Comparison of ENCODE assay signal across 10 cellular contexts in the genomic region with DNA sequence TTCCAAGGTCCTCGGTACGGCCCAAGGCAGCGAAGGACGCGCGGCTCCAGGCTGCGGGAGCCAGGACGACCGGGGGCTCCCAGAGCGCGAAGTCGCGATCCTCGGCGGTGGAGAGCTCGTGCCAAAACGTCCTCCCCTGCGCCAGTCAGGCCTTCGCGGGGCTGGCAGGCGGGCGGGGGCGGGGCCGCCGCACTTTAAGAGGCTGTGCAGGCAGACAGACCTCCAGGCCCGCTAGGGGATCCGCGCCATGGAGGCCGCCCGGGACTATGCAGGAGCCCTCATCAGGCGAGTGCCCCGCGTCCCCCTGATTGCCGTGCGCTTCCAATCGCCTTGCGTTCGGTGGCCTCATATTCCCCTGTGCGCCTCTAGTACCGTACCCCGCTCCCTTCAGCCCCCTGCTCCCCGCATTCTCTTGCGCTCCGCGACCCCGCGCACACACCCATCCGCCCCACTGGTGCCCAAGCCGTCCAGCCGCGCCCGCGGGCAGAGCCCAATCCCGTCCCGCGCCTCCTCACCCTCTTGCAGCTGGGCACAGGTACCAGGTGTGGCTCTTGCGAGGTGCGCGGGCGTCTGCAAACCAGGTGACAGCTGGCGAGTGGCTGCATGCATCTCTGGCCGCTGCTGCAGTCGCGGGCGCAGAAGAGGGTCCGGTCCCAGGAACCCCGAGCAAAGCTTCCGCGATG. TPM values are rescaled to one million over a fixed set of nuclear protein-coding genes. Genes with fewer than 3 reads are reported as not detected.
DNase-seq lines count a peak whose midpoint lies in the region; ATAC-seq and TF ChIP-seq lines count a peak whose summit lies in the region.
"Had no signal": no experiment of that assay in that cellular context is flagged by ENCODE, and none has a peak within 500 bp of the region (broad histone marks: within the 10 kb centered on the region; RNA-seq: fewer than 3 reads in every experiment).

A gene with protein sequence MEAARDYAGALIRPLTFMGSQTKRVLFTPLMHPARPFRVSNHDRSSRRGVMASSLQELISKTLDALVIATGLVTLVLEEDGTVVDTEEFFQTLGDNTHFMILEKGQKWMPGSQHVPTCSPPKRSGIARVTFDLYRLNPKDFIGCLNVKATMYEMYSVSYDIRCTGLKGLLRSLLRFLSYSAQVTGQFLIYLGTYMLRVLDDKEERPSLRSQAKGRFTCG (plus strand): TSS at position 225 of the 683 bp plus-strand sequence. CDS start 23 bp downstream, at position 248.

- H3K36me3 Mint-ChIP-seq in natural killer cell treated with Interleukin-12 subunit alpha and Interleukin-12 subunit beta and Interleukin-15 and Interleukin-18, amount 100 ng/mL, for 72 hours = no peaks in the 10 kb centered on the region
- H3K36me3 Mint-ChIP-seq in natural killer cell = no peaks in the 10 kb centered on the region

- H3K9me3 Mint-ChIP-seq in natural killer cell treated with Interleukin-12 subunit alpha and Interleukin-12 subunit beta and Interleukin-15 and Interleukin-18, amount 100 ng/mL, for 72 hours = no peaks in the 10 kb centered on the region
- H3K9me3 Mint-ChIP-seq in natural killer cell = no peaks in the 10 kb centered on the region

- peaks cover 2% of the 10 kb centered on the region for H3K4me1 ChIP-seq in mucosa of descending colon (ENCODE audit: low read depth)
- no peaks in the 10 kb centered on the region for H3K4me1 ChIP-seq in aorta (ENCODE audit: control insufficient read depth in 1 of 2, insufficient read depth in 2 of 2, low read length in 2 of 2)

- DNase-seq in natural killer cell treated with Interleukin-12 subunit alpha and Interleukin-12 subunit beta and Interleukin-15 and Interleukin-18, amount 100 ng/mL, for 72 hours (ENCODE audit: low spot score) = peak; percentile 56
- DNase-seq in natural killer cell = no peak
- DNase-seq in mucosa of descending colon = no peak
- DNase-seq in aorta = peak in 1 of 2 donors; percentile 58
- DNase-seq in cerebellar cortex (ENCODE audit: low spot score) = no peak
- DNase-seq in AML-193 (lab: John Stamatoyannopoulos, UW) = no peak
- DNase-seq: activated CD4-positive, alpha-beta T cell treated with anti-CD3 and anti-CD28 coated beads, Interleukin-2, amount 50 U/mL, for 1 hour; DMS153 had no signal

- peak in 1 of 2 donors; percentile 28 for ATAC-seq in natural killer cell treated with Interleukin-12 subunit alpha and Interleukin-12 subunit beta and Interleukin-15 and Interleukin-18, amount 100 ng/mL, for 72 hours
- no peak for ATAC-seq in natural killer cell
- ATAC-seq in esophagus mucosa = peak; percentile 39
- ATAC-seq in mucosa of descending colon = peak; percentile 19
- peak; percentile 71 for ATAC-seq in aorta (ENCODE audit: low FRiP score)
- ATAC-seq in GM18511 (IDR thresholded peaks at IDR 0.05; ENCODE audit: unreplicated experiment) = no peak

- H3K36me3 ChIP-seq in mucosa of descending colon (ENCODE audit: low read depth) (no peaks in the 10 kb centered on the region), aorta (ENCODE audit: control insufficient read depth in 1 of 2, insufficient read depth in 2 of 2, low read length in 1 of 2) (no peaks in the 10 kb centered on the region)

- H3K27me3 ChIP-seq in aorta (ENCODE audit: control insufficient read depth in 1 of 2, insufficient read depth in 2 of 2, low read length in 1 of 2) = no peaks in the 10 kb centered on the region

- no peak within 1 kb of the TSS for H3K27ac Mint-ChIP-seq in natural killer cell treated with Interleukin-12 subunit alpha and Interleukin-12 subunit beta and Interleukin-15 and Interleukin-18, amount 100 ng/mL, for 72 hours
- H3K27ac Mint-ChIP-seq in natural killer cell = no peak within 1 kb of the TSS

- H3K4me3 Mint-ChIP-seq in natural killer cell treated with Interleukin-12 subunit alpha and Interleukin-12 subunit beta and Interleukin-15 and Interleukin-18, amount 100 ng/mL, for 72 hours = no peak within 1 kb of the TSS
- no peak within 1 kb of the TSS for H3K4me3 Mint-ChIP-seq in natural killer cell

- peaks cover 35 to 36% of the 10 kb centered on the region in 2 donors for H3K27me3 Mint-ChIP-seq in natural killer cell treated with Interleukin-12 subunit alpha and Interleukin-12 subunit beta and Interleukin-15 and Interleukin-18, amount 100 ng/mL, for 72 hours
- H3K27me3 Mint-ChIP-seq in natural killer cell (ENCODE audit: low read depth in 2 of 2) = peaks cover 46 to 74% of the 10 kb centered on the region in 2 donors

- 2 to 3% methylated on average over 67 to 69 of the region's 69 CpGs for WGBS in aorta, 2 donors

- TF ChIP-seq CTCF in natural killer cell (IDR thresholded peaks at IDR 0.05) (no peak), mucosa of descending colon (IDR thresholded peaks at IDR 0.05) (no peak)

- intact Hi-C loops in natural killer cell (cut with micrococcal nuclease) (no loop called here), mucosa of descending colon (cut with DNase I, micrococcal nuclease) (no loop called here), aorta (cut with DNase I) (no loop called here)

- no peak within 1 kb of the TSS for H3K27ac ChIP-seq in aorta (ENCODE audit: low read depth in 1 of 2, low read length in 2 of 2)

- H3K9me3 ChIP-seq in mucosa of descending colon (no peaks in the 10 kb centered on the region), aorta (ENCODE audit: control insufficient read depth, low read length) (no peaks in the 10 kb centered on the region)

- H3K4me3 ChIP-seq in mucosa of descending colon = no peak within 1 kb of the TSS
- H3K4me3 ChIP-seq in aorta (ENCODE audit: low read length in 2 of 2) = peak within 1 kb of the TSS in 1 of 2 donors; percentile 9

- no peaks in the 10 kb centered on the region for H3K4me1 Mint-ChIP-seq in natural killer cell treated with Interleukin-12 subunit alpha and Interleukin-12 subunit beta and Interleukin-15 and Interleukin-18, amount 100 ng/mL, for 72 hours (ENCODE audit: low read depth in 2 of 2)
- no peaks in the 10 kb centered on the region for H3K4me1 Mint-ChIP-seq in natural killer cell

RNA-seq across cellular contexts. Expression of the gene that starts here (rescaled TPM):
- total RNA-seq in natural killer cell treated with Interleukin-12 subunit alpha and Interleukin-12 subunit beta and Interleukin-15 and Interleukin-18, amount 100 ng/mL, for 72 hours = not detected
- not detected for total RNA-seq in natural killer cell
- 0.80 TPM for total RNA-seq in esophagus mucosa
- under 1 TPM in 2 of 3 donors, not detected in 1; 0.58 to 0.98 TPM for total RNA-seq in mucosa of descending colon
- under 1 TPM; 0.57 to 0.58 TPM for total RNA-seq in aorta
- not detected for polyA plus RNA-seq in aorta

Comparison
In these comparisons a context has a peak if more than half of its experiments do, and no peak if none do; other contexts are left out.
1. Peak in DNase-seq in natural killer cell treated with Interleukin-12 subunit alpha and Interleukin-12 subunit beta and Interleukin-15 and Interleukin-18, amount 100 ng/mL, for 72 hours; RNA of the gene not detected or under 1 TPM.
2. Peak in ATAC-seq in esophagus mucosa; RNA of the gene not detected or under 1 TPM.
3. Peak in ATAC-seq in mucosa of descending colon; RNA of the gene not detected or under 1 TPM.
4. Peak in ATAC-seq in aorta; RNA of the gene not detected or under 1 TPM.